ENCODE assay signal across 1 cellular context in the genomic region with DNA sequence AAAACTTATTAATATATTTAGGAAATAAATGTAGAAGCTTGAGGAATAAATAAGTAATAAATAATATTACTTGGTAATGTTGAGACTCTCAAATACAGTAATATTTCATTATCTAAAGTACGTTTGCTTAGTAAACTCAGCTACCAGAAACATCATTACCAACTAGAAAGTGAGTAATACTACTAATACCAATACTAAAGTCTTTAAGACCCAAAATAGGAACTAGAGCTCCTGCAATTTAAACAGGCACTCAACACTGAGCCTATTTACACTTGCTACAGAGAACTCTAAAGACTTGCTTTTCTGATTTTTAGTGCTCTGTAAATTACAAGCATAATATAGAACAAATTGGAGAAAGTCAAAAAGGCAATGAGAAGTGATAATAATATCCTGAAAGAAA.
TF ChIP-seq lines count a peak whose summit lies in the region.

No MANE protein-coding gene starts in this region.

TF ChIP-seq in GM12878, 131 proteins besides CTCF, POLR2A, EP300 and RAD21:
- TF ChIP-seq, protein P1, sequence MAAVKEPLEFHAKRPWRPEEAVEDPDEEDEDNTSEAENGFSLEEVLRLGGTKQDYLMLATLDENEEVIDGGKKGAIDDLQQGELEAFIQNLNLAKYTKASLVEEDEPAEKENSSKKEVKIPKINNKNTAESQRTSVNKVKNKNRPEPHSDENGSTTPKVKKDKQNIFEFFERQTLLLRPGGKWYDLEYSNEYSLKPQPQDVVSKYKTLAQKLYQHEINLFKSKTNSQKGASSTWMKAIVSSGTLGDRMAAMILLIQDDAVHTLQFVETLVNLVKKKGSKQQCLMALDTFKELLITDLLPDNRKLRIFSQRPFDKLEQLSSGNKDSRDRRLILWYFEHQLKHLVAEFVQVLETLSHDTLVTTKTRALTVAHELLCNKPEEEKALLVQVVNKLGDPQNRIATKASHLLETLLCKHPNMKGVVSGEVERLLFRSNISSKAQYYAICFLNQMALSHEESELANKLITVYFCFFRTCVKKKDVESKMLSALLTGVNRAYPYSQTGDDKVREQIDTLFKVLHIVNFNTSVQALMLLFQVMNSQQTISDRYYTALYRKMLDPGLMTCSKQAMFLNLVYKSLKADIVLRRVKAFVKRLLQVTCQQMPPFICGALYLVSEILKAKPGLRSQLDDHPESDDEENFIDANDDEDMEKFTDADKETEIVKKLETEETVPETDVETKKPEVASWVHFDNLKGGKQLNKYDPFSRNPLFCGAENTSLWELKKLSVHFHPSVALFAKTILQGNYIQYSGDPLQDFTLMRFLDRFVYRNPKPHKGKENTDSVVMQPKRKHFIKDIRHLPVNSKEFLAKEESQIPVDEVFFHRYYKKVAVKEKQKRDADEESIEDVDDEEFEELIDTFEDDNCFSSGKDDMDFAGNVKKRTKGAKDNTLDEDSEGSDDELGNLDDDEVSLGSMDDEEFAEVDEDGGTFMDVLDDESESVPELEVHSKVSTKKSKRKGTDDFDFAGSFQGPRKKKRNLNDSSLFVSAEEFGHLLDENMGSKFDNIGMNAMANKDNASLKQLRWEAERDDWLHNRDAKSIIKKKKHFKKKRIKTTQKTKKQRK (IDR thresholded peaks at IDR 0.05; ENCODE audit: low read depth, low read length): no peak
- 0 out of 2 replicates have a peak, but pooled peaks have one; percentile 28 for TF ChIP-seq JUNB (IDR thresholded peaks at IDR 0.05)
TF ChIP-seq in GM12878: peak in this region for 1.
